Comparison of ENCODE assay signal across 1 cellular context in genomic region chr2:219294356-219295351, GRCh38.
TF ChIP-seq lines count a peak whose summit lies in the region.

No MANE protein-coding gene starts in this region.

TF ChIP-seq in HepG2, 621 proteins besides CTCF, POLR2A, EP300 and RAD21 (continued from another document and continues in another):
- TF ChIP-seq ZBTB43 (CRISPR knock-in tag; conservative IDR thresholded peaks at IDR 0.05) (0 out of 2 replicates have a peak, but pooled peaks have one; percentile 14), UBTF (CRISPR knock-in tag; IDR thresholded peaks at IDR 0.05) (peak; percentile 91), TGIF2 (CRISPR knock-in tag; IDR thresholded peaks at IDR 0.05) (0 out of 2 replicates have a peak, but pooled peaks have one; percentile 34), NCOR1 (IDR thresholded peaks at IDR 0.05; ENCODE audit: borderline replicate concordance, low read length) (no peak), ZNF136 (CRISPR knock-in tag; IDR thresholded peaks at IDR 0.05; ENCODE audit: low read depth) (peak; percentile 70; the same call in 1 of the 2 replicates), SRSF1 (optimal IDR thresholded peaks at IDR 0.05; ENCODE audit: low read depth, low read length) (no peak), ZNF607 (CRISPR knock-in tag; IDR thresholded peaks at IDR 0.05; ENCODE audit: borderline replicate concordance) (peak; percentile 76; the same call in 1 of the 2 replicates), ZNF281 (CRISPR knock-in tag; IDR thresholded peaks at IDR 0.05; ENCODE audit: borderline replicate concordance) (no peak), SCMH1 (CRISPR knock-in tag; IDR thresholded peaks at IDR 0.05; ENCODE audit: borderline replicate concordance) (no peak), MZF1 (CRISPR knock-in tag; IDR thresholded peaks at IDR 0.05; ENCODE audit: borderline replicate concordance) (no peak; the same call in 1 of the 2 replicates), SAFB2 (CRISPR knock-in tag; IDR thresholded peaks at IDR 0.05; ENCODE audit: borderline replicate concordance, low read depth) (peak; percentile 93), KAT8 (CRISPR knock-in tag; IDR thresholded peaks at IDR 0.05) (peak; percentile 83), E2F1 (CRISPR knock-in tag; IDR thresholded peaks at IDR 0.05) (no peak), TBX2 (CRISPR knock-in tag; IDR thresholded peaks at IDR 0.05; ENCODE audit: borderline replicate concordance) (peak; percentile 87), NAIF1 (CRISPR knock-in tag; IDR thresholded peaks at IDR 0.05; ENCODE audit: borderline replicate concordance) (no peak), SP5 (CRISPR knock-in tag; IDR thresholded peaks at IDR 0.05; ENCODE audit: borderline replicate concordance, low read depth) (peak; percentile 89), GABPB1 (CRISPR knock-in tag; IDR thresholded peaks at IDR 0.05) (peak; percentile 90), RNF2 (conservative IDR thresholded peaks at IDR 0.05; ENCODE audit: low read depth) (peak; percentile 68; the same call in 1 of the 2 replicates), SOX13 (IDR thresholded peaks at IDR 0.05) (no peak), SOX13 (CRISPR knock-in tag; conservative IDR thresholded peaks at IDR 0.05 in 1 of 2, IDR thresholded peaks at IDR 0.05 in 1 of 2) (peak in 1 of 2 experiments; percentile 54; a peak in 1 of 4 replicates), PCBP2 (optimal IDR thresholded peaks at IDR 0.05; ENCODE audit: low read depth, low read length, poor library complexity, severe bottlenecking) (peak; percentile 32), ZNF251 (CRISPR knock-in tag; IDR thresholded peaks at IDR 0.05) (no peak), ZNF292 (CRISPR knock-in tag; IDR thresholded peaks at IDR 0.05; ENCODE audit: borderline replicate concordance, low read depth) (peak; percentile 56; the same call in 1 of the 2 replicates), ETV5 (CRISPR knock-in tag; IDR thresholded peaks at IDR 0.05; ENCODE audit: borderline replicate concordance) (peak; percentile 92), PATZ1 (CRISPR knock-in tag; IDR thresholded peaks at IDR 0.05) (peak; percentile 83), ZNF577 (CRISPR knock-in tag; IDR thresholded peaks at IDR 0.05; ENCODE audit: borderline replicate concordance, low read depth) (no peak), TCF12 (IDR thresholded peaks at IDR 0.05) (no peak), TCF12 (CRISPR knock-in tag; IDR thresholded peaks at IDR 0.05) (peak; percentile 83; the same call in 1 of the 2 replicates), ZMYM2 (CRISPR knock-in tag; IDR thresholded peaks at IDR 0.05) (no peak), HDAC6 (IDR thresholded peaks at IDR 0.05; ENCODE audit: low read depth, low read length) (no peak), ZFP37 (CRISPR knock-in tag; IDR thresholded peaks at IDR 0.05; ENCODE audit: borderline replicate concordance) (no peak), GMEB2 (CRISPR knock-in tag; IDR thresholded peaks at IDR 0.05; ENCODE audit: low read depth) (no peak; the same call in 1 of the 2 replicates), GATAD2A (CRISPR knock-in tag; IDR thresholded peaks at IDR 0.05) (peak; percentile 82), ZNF672 (CRISPR knock-in tag; IDR thresholded peaks at IDR 0.05) (no peak), ZNF280D (CRISPR knock-in tag; IDR thresholded peaks at IDR 0.05) (peak; percentile 60; the same call in 1 of the 2 replicates), MED13 (CRISPR knock-in tag; IDR thresholded peaks at IDR 0.05) (no peak), ZNF317 (CRISPR knock-in tag; IDR thresholded peaks at IDR 0.05) (0 out of 2 replicates have a peak, but pooled peaks have one; percentile 43), THYN1 (CRISPR knock-in tag; IDR thresholded peaks at IDR 0.05; ENCODE audit: borderline replicate concordance, low read depth) (no peak), ZNF777 (CRISPR knock-in tag; IDR thresholded peaks at IDR 0.05) (peak; percentile 49; the same call in 1 of the 2 replicates), ZNF687 (CRISPR knock-in tag; IDR thresholded peaks at IDR 0.05) (peak; percentile 97), ZNF333 (CRISPR knock-in tag; IDR thresholded peaks at IDR 0.05; ENCODE audit: borderline replicate concordance) (no peak), ZZZ3 (CRISPR knock-in tag; IDR thresholded peaks at IDR 0.05; ENCODE audit: borderline replicate concordance) (peak; percentile 47; the same call in 1 of the 2 replicates)
